Comparison of ENCODE assay signal across 31 cellular contexts in the genomic region with DNA sequence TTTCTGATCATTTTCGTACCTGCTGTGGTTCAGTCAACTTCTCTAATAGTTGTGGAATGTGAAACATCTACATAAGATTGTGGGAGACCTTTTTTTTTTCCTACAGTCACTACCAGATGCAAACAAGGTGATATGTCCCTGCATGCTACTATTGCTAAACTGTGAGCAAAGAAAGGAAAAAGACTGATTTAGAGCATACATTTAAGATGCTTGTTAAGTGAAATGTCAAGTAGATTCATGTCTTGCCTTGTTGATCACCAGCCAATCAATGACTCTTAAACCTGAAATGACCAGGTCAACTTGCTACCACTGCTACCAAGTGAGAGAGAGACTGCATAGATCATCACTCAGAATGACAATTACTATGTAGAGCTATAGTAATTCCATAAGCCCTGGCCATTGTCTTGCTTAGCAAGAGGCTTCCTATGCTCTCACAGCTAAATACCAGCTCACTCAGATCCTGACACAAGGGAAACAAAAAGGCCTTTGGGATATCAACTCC.
DNase-seq lines count a peak whose midpoint lies in the region; ATAC-seq, FAIRE-seq and TF ChIP-seq lines count a peak whose summit lies in the region.
"Had no signal": no experiment of that assay in that cellular context is flagged by ENCODE, and none has a peak within 500 bp of the region (broad histone marks: within the 10 kb centered on the region; RNA-seq: fewer than 3 reads in every experiment).

No MANE protein-coding gene starts in this region.

- 0% methylated on average over 1 of the region's 1 CpG for WGBS in HepG2 (ENCODE audit: low lambda C conversion rate)
- WGBS in right lobe of liver (ENCODE audit: insufficient coverage, low coverage, low lambda C conversion rate, missing lambda C conversion rate): 14% methylated on average over 1 of the region's 1 CpG
- WGBS in endodermal cell (ENCODE audit: insufficient coverage in 1 of 2, insufficient read length in 1 of 2), 2 experiments: 17 to 25% methylated on average over 1 of the region's 1 CpG
- 58% methylated on average over 1 of the region's 1 CpG for WGBS in esophagus muscularis mucosa

- H3K27me3 ChIP-seq in HepG2 (ENCODE audit: control insufficient read depth in 1 of 2, insufficient read depth in 2 of 2, low read length in 2 of 2) (peaks cover 0 to 3% of the 10 kb centered on the region in 2 experiments; a peak in 1 of 5 replicates), right lobe of liver (no peaks in the 10 kb centered on the region), endodermal cell (ENCODE audit: control insufficient read depth, insufficient read depth, low read length, poor library complexity, severe bottlenecking) (no peaks in the 10 kb centered on the region), esophagus muscularis mucosa (no peaks in the 10 kb centered on the region)
- H3K27me3 ChIP-seq: adrenal gland, breast epithelium, colonic mucosa, tibial artery had no signal

- H3K4me1 ChIP-seq in HepG2 (ENCODE audit: insufficient read depth, low read length): peaks cover 23% of the 10 kb centered on the region
- H3K4me1 ChIP-seq in right lobe of liver: no peaks in the 10 kb centered on the region
- no peaks in the 10 kb centered on the region for H3K4me1 ChIP-seq in endodermal cell (ENCODE audit: control insufficient read depth, insufficient read depth, low read length)
- H3K4me1 ChIP-seq in esophagus muscularis mucosa: no peaks in the 10 kb centered on the region
- H3K4me1 ChIP-seq: adrenal gland, BE2C, breast epithelium, colonic mucosa, heart right ventricle, tibial artery had no signal

- no peaks in the 10 kb centered on the region for H3K79me2 ChIP-seq in HepG2 (ENCODE audit: insufficient read depth, low read length)

- H3K9me3 Mint-ChIP-seq in endodermal cell: no peaks in the 10 kb centered on the region
- H3K9me3 Mint-ChIP-seq: activated T-cell treated with anti-CD3 and anti-CD28 coated beads, Interleukin-2, amount 50 U/mL, for 24 hours; memory B cell; naive B cell; stimulated activated naive CD8-positive, alpha-beta T cell treated with anti-CD3 and anti-CD28 coated beads, Interleukin-15, Interleukin-2, amounts not matched to agents 100 ng/mL and 50 ng/mL, for 24 hours had no signal

- no peak for TF ChIP-seq RAD21 in HepG2 (CRISPR knock-in tag; IDR thresholded peaks at IDR 0.05)

- intact Hi-C loops in HepG2 (cut with micrococcal nuclease; ENCODE audit: unreplicated experiment) (loop anchor here (5.0 kb wide), 1 partner anchor 86 kb away; a partner anchor contains a TSS), right lobe of liver (cut with DNase I) (no loop called here), esophagus muscularis mucosa (cut with DNase I) (no loop called here), posterior vena cava (cut with DNase I) (no loop called here)

- no peaks in the 10 kb centered on the region for H3K36me3 Mint-ChIP-seq in endodermal cell (ENCODE audit: low read depth)
- H3K36me3 Mint-ChIP-seq: memory B cell, naive B cell had no signal

- H3K9me3 ChIP-seq in HepG2 (ENCODE audit: low read length): no peaks in the 10 kb centered on the region
- H3K9me3 ChIP-seq in right lobe of liver: no peaks in the 10 kb centered on the region
- no peaks in the 10 kb centered on the region for H3K9me3 ChIP-seq in endodermal cell (ENCODE audit: control insufficient read depth, low read length)
- no peaks in the 10 kb centered on the region for H3K9me3 ChIP-seq in esophagus muscularis mucosa
- H3K9me3 ChIP-seq: adrenal gland, BE2C, breast epithelium, colonic mucosa, heart right ventricle, tibial artery had no signal

- POLR2A ChIA-PET in HepG2 (lab: Yijun Ruan, JAX): interaction anchor here (0.8 to 1.0 kb wide), 2 partner anchors 84 to 174 kb away, joined by 3 read pairs; a partner anchor contains a TSS

- H3K36me3 ChIP-seq in HepG2 (replicated peaks in 1 of 2; ENCODE audit: control insufficient read depth in 1 of 2, insufficient read depth in 2 of 2, low read length in 2 of 2) (no peaks in the 10 kb centered on the region), right lobe of liver (no peaks in the 10 kb centered on the region), endodermal cell (ENCODE audit: control insufficient read depth, insufficient read depth, low read length) (no peaks in the 10 kb centered on the region), esophagus muscularis mucosa (no peaks in the 10 kb centered on the region)
- H3K36me3 ChIP-seq: adrenal gland, BE2C, breast epithelium, colonic mucosa, heart right ventricle, tibial artery had no signal

- H3K9ac ChIP-seq in HepG2 (ENCODE audit: insufficient read depth, low read depth, low read length): no peak overlapping the region
- no peak overlapping the region for H3K9ac ChIP-seq in endodermal cell (ENCODE audit: extremely low read depth, low read length, poor library complexity, severe bottlenecking)

- TF ChIP-seq EP300 in HepG2 (IDR thresholded peaks at IDR 0.05; ENCODE audit: low read depth in 2 of 2, low read length in 2 of 2): no peak
- no peak for TF ChIP-seq EP300 in HepG2 (CRISPR knock-in tag; IDR thresholded peaks at IDR 0.05; ENCODE audit: borderline replicate concordance)
- no peak for TF ChIP-seq EP300 in esophagus muscularis mucosa (IDR thresholded peaks at IDR 0.05)

- no peak overlapping the region for H3K4me3 Mint-ChIP-seq in endodermal cell
- H3K4me3 Mint-ChIP-seq: activated T-cell treated with anti-CD3 and anti-CD28 coated beads, Interleukin-2, amount 50 U/mL, for 24 hours; memory B cell; naive B cell; stimulated activated naive CD8-positive, alpha-beta T cell treated with anti-CD3 and anti-CD28 coated beads, Interleukin-15, Interleukin-2, amounts not matched to agents 100 ng/mL and 50 ng/mL, for 24 hours had no signal

- no peak overlapping the region for H3K27ac ChIP-seq in HepG2 (ENCODE audit: extremely low read length, insufficient read depth, low read length)
- no peak overlapping the region for H3K27ac ChIP-seq in right lobe of liver
- H3K27ac ChIP-seq in endodermal cell (ENCODE audit: low read depth, low read length): no peak overlapping the region
- no peak overlapping the region for H3K27ac ChIP-seq in esophagus muscularis mucosa (replicated peaks in 1 of 4)
- H3K27ac ChIP-seq: adrenal gland, breast epithelium, colonic mucosa, heart right ventricle, tibial artery had no signal

- CTCF ChIA-PET in HepG2 (lab: Yijun Ruan, JAX; ENCODE audit: low intra/inter-chr PET ratio, low total read pairs): no interaction called here

- H3K4me1 Mint-ChIP-seq in endodermal cell: peaks cover 30% of the 10 kb centered on the region
- H3K4me1 Mint-ChIP-seq: memory B cell, naive B cell had no signal

- H3K4me2 ChIP-seq in HepG2 (ENCODE audit: low read depth, low read length): no peak overlapping the region

- peaks cover 2% of the 10 kb centered on the region for H3K27me3 Mint-ChIP-seq in endodermal cell (ENCODE audit: insufficient read depth)

- in situ Hi-C loops in HepG2 (cut with HindIII; ENCODE audit: extremely low pct_ligation_motif_present, low pct_unique_long_range_greater_than_20kb): no loop called here

- ATAC-seq in HepG2 (peak; percentile 79), right lobe of liver (no peak)
- ATAC-seq: heart right ventricle, Right ventricle myocardium inferior had no signal

- TF ChIP-seq POLR2A in HepG2 (IDR thresholded peaks at IDR 0.05; ENCODE audit: insufficient read depth in 1 of 2, low read depth in 2 of 2, low read length in 2 of 2): no peak
- TF ChIP-seq POLR2A in right lobe of liver (IDR thresholded peaks at IDR 0.05): no peak
- TF ChIP-seq POLR2A in esophagus muscularis mucosa (IDR thresholded peaks at IDR 0.05; ENCODE audit: low read depth): no peak

- no TSS peak for BruUV-seq in HepG2 (replicated peaks; lab: Mats Ljungman, UMichigan)

- no peak overlapping the region for H2AFZ ChIP-seq in HepG2 (ENCODE audit: low read length)

- FAIRE-seq in HepG2 (lab: Jason Lieb, UNC): no peak
- FAIRE-seq: A204.1, endometrium had no signal

- H3K27ac Mint-ChIP-seq in endodermal cell: peak overlapping the region; percentile 87
- H3K27ac Mint-ChIP-seq: activated T-cell treated with anti-CD3 and anti-CD28 coated beads, Interleukin-2, amount 50 U/mL, for 24 hours; memory B cell; naive B cell; stimulated activated naive CD8-positive, alpha-beta T cell treated with anti-CD3 and anti-CD28 coated beads, Interleukin-15, Interleukin-2, amounts not matched to agents 100 ng/mL and 50 ng/mL, for 24 hours had no signal

- TF ChIP-seq CTCF in HepG2 (CRISPR knock-in tag; IDR thresholded peaks at IDR 0.05) (no peak), right lobe of liver (IDR thresholded peaks at IDR 0.05) (no peak), endodermal cell (conservative IDR thresholded peaks at IDR 0.05) (no peak), esophagus muscularis mucosa (IDR thresholded peaks at IDR 0.05) (no peak)

- DNase-seq in HepG2 (ENCODE audit: low spot score) (peak; percentile 11), right lobe of liver (no peak), endodermal cell (peak; percentile 65), iPS-NIHi11 (ENCODE audit: low spot score) (peak; percentile 60), esophagus muscularis mucosa (ENCODE audit: extremely low spot score) (no peak), NCI-H1092 treated with DMSO at 0.1 percent for 48 hours (lab: John Stamatoyannopoulos, UW) (no peak), NCI-H748 (lab: John Stamatoyannopoulos, UW; ENCODE audit: unreplicated experiment) (no peak), posterior vena cava (ENCODE audit: low spot score) (no peak)
- DNase-seq: activated CD4-positive, alpha-beta T cell treated with anti-CD3 and anti-CD28 coated beads for 1 hour; activated T-cell treated with anti-CD3 and anti-CD28 coated beads, Interleukin-2, amount 50 U/mL, for 24 hours; adrenal gland; BE2C; colonic mucosa; COR-L47; DMS79; heart right ventricle; IMR-90; naive B cell; NCI-H1417 treated with DMSO at 0.1 percent for 48 hours; NCI-H2171; NCI-H524 treated with DMSO at 0.1 percent for 48 hours; occipital lobe; stimulated activated CD4-positive, alpha-beta T cell treated with anti-CD3 and anti-CD28 coated beads, Interleukin-4, amount 100 ng/mL, for 24 hours; T1000; tibial artery had no signal

- no peaks in the 10 kb centered on the region for H4K20me1 ChIP-seq in HepG2 (ENCODE audit: insufficient read depth, low read length)

- no peak overlapping the region for H3K4me3 ChIP-seq in HepG2 (replicated peaks in 1 of 3; ENCODE audit: insufficient read depth in 1 of 3, low read depth in 2 of 3, low read length in 3 of 3)
- no peak overlapping the region for H3K4me3 ChIP-seq in right lobe of liver
- H3K4me3 ChIP-seq in endodermal cell (ENCODE audit: low read length): no peak overlapping the region
- no peak overlapping the region for H3K4me3 ChIP-seq in esophagus muscularis mucosa
- H3K4me3 ChIP-seq: adrenal gland, breast epithelium, colonic mucosa, heart right ventricle, tibial artery had no signal

TF ChIP-seq in HepG2, 621 proteins besides CTCF, POLR2A, EP300 and RAD21 (continues in another document):
- TF ChIP-seq THYN1 (CRISPR knock-in tag; IDR thresholded peaks at IDR 0.05; ENCODE audit: borderline replicate concordance, low read depth): no peak
- no peak for TF ChIP-seq NFE2L1 (CRISPR knock-in tag; IDR thresholded peaks at IDR 0.05; ENCODE audit: borderline replicate concordance)

Comparison
In these comparisons a context has a peak if more than half of its experiments do, and no peak if none do; other contexts are left out.
1. DNase-seq: peak in HepG2 (single experiment), endodermal cell (single experiment) and iPS-NIHi11 (single experiment); none in right lobe of liver (0 of 3), esophagus muscularis mucosa (single experiment), NCI-H1092 treated with DMSO at 0.1 percent for 48 hours (single experiment), NCI-H748 (single experiment) and posterior vena cava (single experiment).